Comparison of ENCODE assay signal across 9 cellular contexts in genomic region chr20:41142914-41143313, GRCh38. TPM values are rescaled to one million over a fixed set of nuclear protein-coding genes. Genes with fewer than 3 reads are reported as not detected.
A peak's percentile ranks its signal among the peaks of the same experiment; 100 is the strongest.
DNase-seq lines count a peak whose midpoint lies in the region; ATAC-seq and TF ChIP-seq lines count a peak whose summit lies in the region.
"Had no signal": no experiment of that assay in that cellular context is flagged by ENCODE, and none has a peak within 500 bp of the region (broad histone marks: within the 10 kb centered on the region; RNA-seq: fewer than 3 reads in every experiment).

No MANE protein-coding gene starts in this region.

- H3K4me1 ChIP-seq in right atrium auricular region (peaks cover 0 to 96% of the 10 kb centered on the region in 2 donors), vagina (peaks cover 94% of the 10 kb centered on the region)

- H3K27me3 Mint-ChIP-seq in WTC11 (ENCODE audit: low read depth) (no peaks in the 10 kb centered on the region), glutamatergic neuron (ENCODE audit: unreplicated experiment) (peaks cover 17% of the 10 kb centered on the region)

- TF ChIP-seq CTCF in right atrium auricular region (IDR thresholded peaks at IDR 0.05) (no peak), WTC11 (IDR thresholded peaks at IDR 0.05) (no peak), glutamatergic neuron (IDR thresholded peaks at IDR 0.05; ENCODE audit: partially characterized antibody, unreplicated experiment) (no peak), vagina (IDR thresholded peaks at IDR 0.05) (no peak)

- H3K9me3 Mint-ChIP-seq in WTC11, result no peaks in the 10 kb centered on the region
- peaks cover 9% of the 10 kb centered on the region for H3K9me3 Mint-ChIP-seq in glutamatergic neuron (ENCODE audit: unreplicated experiment)

- H3K27ac Mint-ChIP-seq in WTC11, result 0 out of 2 replicates have a peak overlapping the region, but pooled peaks have one; percentile 20
- peak overlapping the region; percentile 55 for H3K27ac Mint-ChIP-seq in glutamatergic neuron (ENCODE audit: unreplicated experiment)

- H3K36me3 Mint-ChIP-seq in WTC11, result peaks cover 13% of the 10 kb centered on the region; the same call in 1 of the 2 replicates
- H3K36me3 Mint-ChIP-seq in glutamatergic neuron (ENCODE audit: unreplicated experiment), result no peaks in the 10 kb centered on the region

- intact Hi-C loops in left ventricle myocardium superior (cut with micrococcal nuclease), result no loop called here
- intact Hi-C loops in vagina (cut with DNase I), result no loop called here

- POLR2A ChIA-PET in WTC11 (lab: Charles Lee), result interaction anchor here (0.6 kb wide), 1 partner anchor 76 kb away, joined by 3 read pairs; no protein-coding TSS in a partner anchor

- H3K9me3 ChIP-seq in right atrium auricular region (no peaks in the 10 kb centered on the region), vagina (no peaks in the 10 kb centered on the region)

- H3K4me1 Mint-ChIP-seq in WTC11 (peaks cover 71% of the 10 kb centered on the region), glutamatergic neuron (ENCODE audit: low read depth, unreplicated experiment) (peaks cover 55% of the 10 kb centered on the region)

- H3K36me3 ChIP-seq in right atrium auricular region (no peaks in the 10 kb centered on the region), vagina (no peaks in the 10 kb centered on the region)

- DNase-seq in right atrium auricular region (ENCODE audit: low spot score) (no peak), left ventricle myocardium superior (no peak), WTC11 (ENCODE audit: low spot score) (no peak), glutamatergic neuron (no peak), vagina (ENCODE audit: extremely low spot score in 2 of 2) (no peak), cerebellum (ENCODE audit: low spot score) (no peak)
- DNase-seq: hypothalamus had no signal

- no peak overlapping the region for H3K4me3 ChIP-seq in right atrium auricular region
- no peak overlapping the region for H3K4me3 ChIP-seq in vagina

- no peak for TF ChIP-seq POLR2A in vagina (IDR thresholded peaks at IDR 0.05)

- no peak overlapping the region for H3K4me3 Mint-ChIP-seq in WTC11
- peak overlapping the region; percentile 99 for H3K4me3 Mint-ChIP-seq in glutamatergic neuron (ENCODE audit: unreplicated experiment)

- ATAC-seq in left ventricle myocardium superior (no peak), WTC11 (no peak), GM21737 (IDR thresholded peaks at IDR 0.05; ENCODE audit: unreplicated experiment) (no peak), HG03159 (IDR thresholded peaks at IDR 0.05; ENCODE audit: unreplicated experiment) (no peak)

- H3K27ac ChIP-seq in right atrium auricular region, result peak overlapping the region; percentile 75 to 94
- H3K27ac ChIP-seq in vagina, result peak overlapping the region; percentile 98

- CTCF ChIA-PET in WTC11 (lab: Charles Lee), result interaction anchor here (1.0 to 5.3 kb wide), 4 partner anchors 8 to 180 kb away, joined by 3 to 50 read pairs (median 6); no protein-coding TSS in a partner anchor

- H3K27me3 ChIP-seq in right atrium auricular region, result no peaks in the 10 kb centered on the region
- H3K27me3 ChIP-seq in vagina, result no peaks in the 10 kb centered on the region

TF ChIP-seq in WTC11, 78 proteins besides CTCF, POLR2A, EP300 and RAD21:
- TF ChIP-seq CREM (CRISPR knock-in tag; IDR thresholded peaks at IDR 0.05) (no peak), E2F4 (CRISPR knock-in tag; IDR thresholded peaks at IDR 0.05; ENCODE audit: borderline replicate concordance, low read depth) (no peak), FOXK1 (CRISPR knock-in tag; IDR thresholded peaks at IDR 0.05) (no peak), ZNF532 (CRISPR knock-in tag; IDR thresholded peaks at IDR 0.05; ENCODE audit: borderline replicate concordance) (no peak), TP53 (CRISPR knock-in tag; IDR thresholded peaks at IDR 0.05) (no peak), SOX15 (CRISPR knock-in tag; IDR thresholded peaks at IDR 0.05) (no peak), FOXP4 (CRISPR knock-in tag; IDR thresholded peaks at IDR 0.05) (no peak), ZSCAN18 (CRISPR knock-in tag; IDR thresholded peaks at IDR 0.05) (no peak), PREB (CRISPR knock-in tag; IDR thresholded peaks at IDR 0.05; ENCODE audit: borderline replicate concordance) (no peak)

RNA-seq across cellular contexts. Expression of gene PLCG1, which starts 5.6 kb away (rescaled TPM):
- 10 to 100 TPM; 24.1 to 59.5 TPM for total RNA-seq in right atrium auricular region
- total RNA-seq in left ventricle myocardium superior, result 56.5 TPM
- total RNA-seq in WTC11 (2021), result 177 to 201 TPM (median 194 TPM) in 3 replicates
- 458 TPM for total RNA-seq in glutamatergic neuron (ENCODE audit: unreplicated experiment)
- total RNA-seq in vagina, result 138 TPM
- 131 TPM for total RNA-seq in cerebellum
